ENCODE assay signal across 2 cellular contexts in the genomic region with DNA sequence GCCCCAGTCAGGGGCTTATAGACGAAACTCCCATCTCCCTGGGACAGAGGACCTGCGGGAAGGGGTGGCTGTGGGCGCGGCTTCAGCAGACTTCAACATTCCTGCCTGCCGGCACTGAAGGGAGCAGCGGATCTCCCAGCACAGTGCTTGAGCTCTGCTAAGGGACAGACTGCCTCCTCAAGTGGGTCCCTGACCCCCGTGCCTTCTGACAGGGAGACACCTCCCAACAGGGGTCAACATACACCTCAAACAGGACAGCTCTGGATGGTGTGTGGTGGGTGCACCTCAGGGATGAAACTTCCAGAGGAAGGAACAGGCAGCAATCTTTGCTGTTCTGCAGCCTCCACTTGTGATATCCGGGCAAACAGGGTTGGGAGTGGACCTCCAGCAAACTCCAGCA. TPM values are rescaled to one million over a fixed set of nuclear protein-coding genes. Genes with fewer than 3 reads are reported as not detected.
"Had no signal": no experiment of that assay in that cellular context is flagged by ENCODE, and none has a peak within 500 bp of the region (broad histone marks: within the 10 kb centered on the region; RNA-seq: fewer than 3 reads in every experiment).

No MANE protein-coding gene starts in this region.

RNA-seq across cellular contexts. Expression of a gene that starts 9.6 kb away (rescaled TPM):
- total RNA-seq: frontal cortex, SK-MEL-5 had no signal
